Comparison of ENCODE assay signal across 15 cellular contexts in the genomic region with DNA sequence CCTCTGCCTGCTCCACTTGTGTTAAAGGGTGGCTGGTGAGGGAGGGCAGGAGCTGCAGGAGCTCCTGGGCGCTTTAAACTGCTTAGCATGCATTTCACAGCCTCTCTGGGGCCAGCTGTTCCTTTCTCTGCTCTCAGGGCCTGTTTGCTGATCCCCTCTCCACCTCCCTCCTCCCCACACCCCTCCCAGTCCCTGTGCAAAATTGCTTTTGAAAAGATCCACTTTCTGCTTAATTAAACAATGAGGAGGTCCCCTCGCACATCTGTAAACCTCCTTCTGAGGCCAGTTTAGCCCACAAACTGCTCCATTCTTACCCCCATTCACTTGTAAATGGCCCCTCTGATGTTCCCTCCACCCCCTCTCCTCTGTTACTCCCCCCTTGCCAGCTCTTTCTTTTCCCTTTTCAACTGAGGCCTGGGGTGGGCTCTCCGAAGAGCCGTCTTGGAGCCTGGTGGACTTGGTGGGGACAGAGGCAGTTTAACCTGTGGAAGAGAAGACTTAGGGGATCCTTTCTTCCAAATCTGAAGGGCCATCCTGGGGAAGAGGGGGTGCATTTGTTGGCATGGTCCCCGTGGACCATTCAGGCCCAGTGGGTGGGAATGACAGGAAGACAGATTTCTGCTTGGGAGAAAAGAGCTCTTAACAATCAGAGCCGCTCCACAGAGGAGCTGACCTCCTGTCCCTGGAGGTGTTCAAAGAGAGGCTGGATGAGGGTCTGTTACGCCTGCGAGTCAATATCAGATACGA. TPM values are rescaled to one million over a fixed set of nuclear protein-coding genes. Genes with fewer than 3 reads are reported as not detected.
A peak's percentile ranks its signal among the peaks of the same experiment; 100 is the strongest.
DNase-seq lines count a peak whose midpoint lies in the region; ATAC-seq and TF ChIP-seq lines count a peak whose summit lies in the region.
"Had no signal": no experiment of that assay in that cellular context is flagged by ENCODE, and none has a peak within 500 bp of the region (broad histone marks: within the 10 kb centered on the region; RNA-seq: fewer than 3 reads in every experiment).

No MANE protein-coding gene starts in this region.

- H2AFZ ChIP-seq in GM23338: no peak overlapping the region
- no peak overlapping the region for H2AFZ ChIP-seq in GM23248

- no peak overlapping the region for H3K27ac ChIP-seq in GM23338 (ENCODE audit: low read depth)
- H3K27ac ChIP-seq in GM23248: no peak overlapping the region
- H3K27ac ChIP-seq: ovary had no signal

- H3K4me1 Mint-ChIP-seq in GM23338: peaks cover 62% of the 10 kb centered on the region
- no peaks in the 10 kb centered on the region for H3K4me1 Mint-ChIP-seq in stimulated activated naive B cell treated with anti-CD40 and anti-IgM and Interleukin-4, amounts not matched to agents 10 μg/mL and 1 μg/mL and 100 μg/mL, for 72 hours
- H3K4me1 Mint-ChIP-seq: activated naive CD8-positive, alpha-beta T cell treated with anti-CD3 and anti-CD28 coated beads, Interleukin-2, amount 50 U/mL, for 24 hours had no signal

- peaks cover 57% of the 10 kb centered on the region for H3K36me3 Mint-ChIP-seq in GM23338 (ENCODE audit: low read depth)
- H3K36me3 Mint-ChIP-seq in stimulated activated naive B cell treated with anti-CD40 and anti-IgM and Interleukin-4, amounts not matched to agents 10 μg/mL and 1 μg/mL and 100 μg/mL, for 72 hours: peaks cover 30 to 45% of the 10 kb centered on the region in 2 donors

- H3K9me2 ChIP-seq in GM23338 (ENCODE audit: insufficient read depth) (no peaks in the 10 kb centered on the region), GM23248 (ENCODE audit: insufficient read depth) (no peaks in the 10 kb centered on the region)

- TF ChIP-seq CTCF in GM23338 (conservative IDR thresholded peaks at IDR 0.05; ENCODE audit: low read depth in 2 of 2): no peak

- peak; percentile 81 for ATAC-seq in GM23338
- no peak for ATAC-seq in stimulated activated naive B cell treated with anti-CD40 and anti-IgM and Interleukin-4, amounts not matched to agents 10 μg/mL and 1 μg/mL and 100 μg/mL, for 72 hours (replicated peaks)
- no peak for ATAC-seq in GM18858 (IDR thresholded peaks at IDR 0.05; ENCODE audit: unreplicated experiment)
- ATAC-seq: activated naive CD8-positive, alpha-beta T cell treated with anti-CD3 and anti-CD28 coated beads, Interleukin-2, amount 50 U/mL, for 24 hours had no signal

- H3K4me2 ChIP-seq in GM23338 (peak overlapping the region; percentile 77), GM23248 (ENCODE audit: unreplicated experiment) (no peak overlapping the region)

- peaks cover 77% of the 10 kb centered on the region for H3K27me3 Mint-ChIP-seq in GM23338 (ENCODE audit: insufficient read depth, low read depth, poor library complexity)
- no peaks in the 10 kb centered on the region for H3K27me3 Mint-ChIP-seq in stimulated activated naive B cell treated with anti-CD40 and anti-IgM and Interleukin-4, amounts not matched to agents 10 μg/mL and 1 μg/mL and 100 μg/mL, for 72 hours
- H3K27me3 Mint-ChIP-seq: activated naive CD8-positive, alpha-beta T cell treated with anti-CD3 and anti-CD28 coated beads, Interleukin-2, amount 50 U/mL, for 24 hours; IgD-negative memory B cell had no signal

- peaks cover 73% of the 10 kb centered on the region for H3K27me3 ChIP-seq in GM23338 (ENCODE audit: insufficient read depth)
- no peaks in the 10 kb centered on the region for H3K27me3 ChIP-seq in GM23248 (replicated peaks; ENCODE audit: insufficient read depth)
- H3K27me3 ChIP-seq: ovary had no signal

- no peaks in the 10 kb centered on the region for H3K9me3 ChIP-seq in GM23248 (ENCODE audit: low read depth)
- H3K9me3 ChIP-seq: ovary had no signal

- DNase-seq in GM23338 (ENCODE audit: low spot score) (peak; percentile 90), NCI-H82 treated with DMSO at 0.1 percent for 48 hours (lab: John Stamatoyannopoulos, UW; ENCODE audit: unreplicated experiment) (peak; percentile 55), head of caudate nucleus (peak in 41 of 42 donors; percentile 36 to 90 (median 78)), occipital lobe (lab: John Stamatoyannopoulos, UW) (peak; percentile 44), GM23248 (no peak)
- no peak for DNase-seq in stimulated activated naive B cell treated with anti-CD40 and anti-IgM and Interleukin-4, amounts not matched to agents 10 μg/mL and 1 μg/mL and 100 μg/mL, for 72 hours
- no peak for DNase-seq in central memory CD4-positive, alpha-beta T cell
- DNase-seq: activated CD4-positive, alpha-beta T cell treated with anti-CD3 and anti-CD28 coated beads for 4 hours; activated naive CD8-positive, alpha-beta T cell treated with anti-CD3 and anti-CD28 coated beads, Interleukin-2, amount 50 U/mL, for 24 hours; DMS153; NCI-H1048; ovary had no signal

- intact Hi-C loops in head of caudate nucleus (cut with DNase I): no loop called here

- peaks cover 51% of the 10 kb centered on the region for H3K4me1 ChIP-seq in GM23338 (ENCODE audit: insufficient read depth)
- no peaks in the 10 kb centered on the region for H3K4me1 ChIP-seq in GM23248 (ENCODE audit: insufficient read depth)

- no peaks in the 10 kb centered on the region for H3K9me3 Mint-ChIP-seq in GM23338
- no peaks in the 10 kb centered on the region for H3K9me3 Mint-ChIP-seq in stimulated activated naive B cell treated with anti-CD40 and anti-IgM and Interleukin-4, amounts not matched to agents 10 μg/mL and 1 μg/mL and 100 μg/mL, for 72 hours
- H3K9me3 Mint-ChIP-seq: activated naive CD8-positive, alpha-beta T cell treated with anti-CD3 and anti-CD28 coated beads, Interleukin-2, amount 50 U/mL, for 24 hours; IgD-negative memory B cell had no signal

- H3K36me3 ChIP-seq in GM23338 (ENCODE audit: insufficient read depth): peaks cover 15% of the 10 kb centered on the region; the same call in 1 of the 2 replicates
- H3K36me3 ChIP-seq in GM23248 (ENCODE audit: low read depth): peaks cover 3% of the 10 kb centered on the region; the same call in 1 of the 2 replicates
- H3K36me3 ChIP-seq: ovary had no signal

- H3K9ac ChIP-seq in GM23248: no peak overlapping the region

- H4K20me1 ChIP-seq in GM23338 (replicated peaks; ENCODE audit: insufficient read depth): peaks cover 20% of the 10 kb centered on the region
- H4K20me1 ChIP-seq in GM23248 (ENCODE audit: insufficient read depth): no peaks in the 10 kb centered on the region

- H3K79me2 ChIP-seq in GM23338 (replicated peaks; ENCODE audit: insufficient read depth) (peaks cover 13% of the 10 kb centered on the region; the same call in 1 of the 2 replicates), GM23248 (ENCODE audit: insufficient read depth) (peaks cover 25% of the 10 kb centered on the region)

- H3K27ac Mint-ChIP-seq in GM23338: no peak overlapping the region
- no peak overlapping the region for H3K27ac Mint-ChIP-seq in stimulated activated naive B cell treated with anti-CD40 and anti-IgM and Interleukin-4, amounts not matched to agents 10 μg/mL and 1 μg/mL and 100 μg/mL, for 72 hours
- H3K27ac Mint-ChIP-seq: activated naive CD8-positive, alpha-beta T cell treated with anti-CD3 and anti-CD28 coated beads, Interleukin-2, amount 50 U/mL, for 24 hours; IgD-negative memory B cell had no signal

- peak overlapping the region; percentile 61 for H3K4me3 Mint-ChIP-seq in GM23338
- H3K4me3 Mint-ChIP-seq in stimulated activated naive B cell treated with anti-CD40 and anti-IgM and Interleukin-4, amounts not matched to agents 10 μg/mL and 1 μg/mL and 100 μg/mL, for 72 hours: no peak overlapping the region
- H3K4me3 Mint-ChIP-seq: activated naive CD8-positive, alpha-beta T cell treated with anti-CD3 and anti-CD28 coated beads, Interleukin-2, amount 50 U/mL, for 24 hours; IgD-negative memory B cell had no signal

- H3F3A ChIP-seq in GM23338 (replicated peaks; ENCODE audit: low read depth): peaks cover 24% of the 10 kb centered on the region
- H3F3A ChIP-seq in GM23248 (ENCODE audit: insufficient read depth): no peaks in the 10 kb centered on the region

- WGBS in GM23248 (ENCODE audit: low coverage in 1 of 2, low lambda C conversion rate in 2 of 2, missing lambda C conversion rate in 2 of 2), 2 experiments: 80 to 81% methylated on average over 9 of the region's 9 CpGs

- H3K4me3 ChIP-seq in GM23338: peak overlapping the region; percentile 46
- no peak overlapping the region for H3K4me3 ChIP-seq in GM23248
- H3K4me3 ChIP-seq: lung, ovary had no signal

- in situ Hi-C loops in GM23248 (cut with MboI): no loop called here

TF ChIP-seq in GM23338, 12 proteins besides CTCF, POLR2A, EP300 and RAD21 (continues in another document):
- TF ChIP-seq JUNB (IDR thresholded peaks at IDR 0.05; ENCODE audit: unreplicated experiment) (no peak), NANOG (IDR thresholded peaks at IDR 0.05; ENCODE audit: borderline replicate concordance) (peak; percentile 91), EZH2 (IDR thresholded peaks at IDR 0.05; ENCODE audit: low read depth, unreplicated experiment) (no peak)

RNA-seq across cellular contexts. Expression of gene URM1, which starts 12.0 kb away (rescaled TPM):
- total RNA-seq in GM23338 (2014; rRNA removed; shearing (Covaris generic)): 45.3 and 47.8 TPM in 2 replicates
- polyA plus RNA-seq in GM23338 (2016; fragmentation: Nextera tagmentation; extraction: Ambion mirVana) (27.9 and 28.6 TPM in 2 replicates), GM23248 (2016; fragmentation: Nextera tagmentation; extraction: Ambion mirVana) (60.9 and 64.4 TPM in 2 replicates)
- total RNA-seq in occipital lobe: 21.8 TPM
- total RNA-seq in GM23248 (2014; rRNA removed; shearing (Covaris generic)): 39.2 and 59.2 TPM in 2 replicates

RNA-seq across cellular contexts. Expression of gene CERCAM, which starts 37.5 kb away (rescaled TPM):
- 5.6 and 7.9 TPM in 2 replicates for total RNA-seq in GM23338 (2014; rRNA removed; shearing (Covaris generic))
- 2.7 TPM in 2 replicates for polyA plus RNA-seq in GM23338 (2016; fragmentation: Nextera tagmentation; extraction: Ambion mirVana)
- 10.1 TPM for total RNA-seq in occipital lobe
- 474 and 525 TPM in 2 replicates for total RNA-seq in GM23248 (2014; rRNA removed; shearing (Covaris generic))
- polyA plus RNA-seq in GM23248 (2016; fragmentation: Nextera tagmentation; extraction: Ambion mirVana): 596 and 633 TPM in 2 replicates

RNA-seq across cellular contexts. Expression of gene SLC27A4, which starts 42.9 kb away (rescaled TPM):
- total RNA-seq in GM23338 (2014; rRNA removed; shearing (Covaris generic)): 21.4 and 25.3 TPM in 2 replicates
- 7.9 and 9.9 TPM in 2 replicates for polyA plus RNA-seq in GM23338 (2016; fragmentation: Nextera tagmentation; extraction: Ambion mirVana)
- total RNA-seq in occipital lobe: 23.9 TPM
- 22.9 and 30.9 TPM in 2 replicates for total RNA-seq in GM23248 (2014; rRNA removed; shearing (Covaris generic))
- polyA plus RNA-seq in GM23248 (2016; fragmentation: Nextera tagmentation; extraction: Ambion mirVana): 11.8 and 12.3 TPM in 2 replicates

Comparison
In these comparisons a context has a peak if more than half of its experiments do, and no peak if none do; other contexts are left out.
1. DNase-seq: peak in GM23338 (single experiment), NCI-H82 treated with DMSO at 0.1 percent for 48 hours (single experiment), head of caudate nucleus (41 of 42) and occipital lobe (single experiment); none in stimulated activated naive B cell treated with anti-CD40 and anti-IgM and Interleukin-4, amounts not matched to agents 10 μg/mL and 1 μg/mL and 100 μg/mL, for 72 hours (single experiment), GM23248 (single experiment) and central memory CD4-positive, alpha-beta T cell (single experiment).
2. RNA of gene CERCAM, which starts 37.5 kb away (total RNA-seq): 474 to 525 TPM in GM23248; 10.1 TPM in occipital lobe (single experiment) and 5.6 to 7.9 TPM in GM23338; every median in the first group is over 10 times any median in the second.